Comparison of ENCODE assay signal across 22 cellular contexts in genomic region chr6:156919370-156919769, GRCh38.
"Had no signal": no experiment of that assay in that cellular context is flagged by ENCODE, and none has a peak within 500 bp of the region (broad histone marks: within the 10 kb centered on the region; RNA-seq: fewer than 3 reads in every experiment).

No MANE protein-coding gene starts in this region.

- H3K4me3 Mint-ChIP-seq: activated CD8-positive, alpha-beta T cell treated with anti-CD3 and anti-CD28 coated beads for 36 hours; activated naive CD8-positive, alpha-beta T cell; activated T-cell treated with anti-CD3 and anti-CD28 coated beads, Interleukin-2, amount 50 U/mL, for 4 hours; dendritic cell treated with granulocyte-macrophage colony-stimulating factor and Interleukin-4, amounts not matched to agents 40 ng/mL and 50 ng/mL, for 4 days; effector memory CD8-positive, alpha-beta T cell; T-helper 1 cell treated with Interleukin-12 subunit alpha and Interleukin-12 subunit beta and Interleukin-4 antibody, amounts not matched to agents 30 μg/mL and 1 μg/mL, for 36 hours; WTC11 had no signal

- H3K27ac ChIP-seq: brain microvascular endothelial cell, epithelial cell of prostate, transverse colon, vagina had no signal

- H3K27me3 ChIP-seq: brain microvascular endothelial cell, heart right ventricle, transverse colon, vagina had no signal

- ATAC-seq: activated CD8-positive, alpha-beta T cell treated with anti-CD3 and anti-CD28 coated beads for 36 hours; activated T-cell treated with anti-CD3 and anti-CD28 coated beads, Interleukin-2, amount 50 U/mL, for 4 hours; effector memory CD8-positive, alpha-beta T cell; naive thymus-derived CD8-positive, alpha-beta T cell had no signal

- H3K9me3 ChIP-seq: heart right ventricle, transverse colon, vagina had no signal

- H3K4me3 ChIP-seq: heart right ventricle, transverse colon, vagina had no signal

- H3K27ac Mint-ChIP-seq: activated CD8-positive, alpha-beta T cell treated with anti-CD3 and anti-CD28 coated beads for 36 hours; activated naive CD8-positive, alpha-beta T cell; dendritic cell treated with granulocyte-macrophage colony-stimulating factor and Interleukin-4, amounts not matched to agents 40 ng/mL and 50 ng/mL, for 4 days; T-helper 1 cell treated with Interleukin-12 subunit alpha and Interleukin-12 subunit beta and Interleukin-4 antibody, amounts not matched to agents 30 μg/mL and 1 μg/mL, for 36 hours had no signal

- H3K27me3 Mint-ChIP-seq: activated CD8-positive, alpha-beta T cell treated with anti-CD3 and anti-CD28 coated beads for 36 hours; activated naive CD8-positive, alpha-beta T cell; dendritic cell treated with granulocyte-macrophage colony-stimulating factor and Interleukin-4, amounts not matched to agents 40 ng/mL and 50 ng/mL, for 4 days; effector memory CD8-positive, alpha-beta T cell; naive thymus-derived CD8-positive, alpha-beta T cell had no signal

- H3K36me3 ChIP-seq: brain microvascular endothelial cell, heart right ventricle, transverse colon, vagina had no signal

- H3K9me3 Mint-ChIP-seq: activated CD8-positive, alpha-beta T cell treated with anti-CD3 and anti-CD28 coated beads for 36 hours; activated T-cell treated with anti-CD3 and anti-CD28 coated beads, Interleukin-2, amount 50 U/mL, for 4 hours; dendritic cell treated with granulocyte-macrophage colony-stimulating factor and Interleukin-4, amounts not matched to agents 40 ng/mL and 50 ng/mL, for 4 days; effector memory CD8-positive, alpha-beta T cell; naive thymus-derived CD8-positive, alpha-beta T cell; T-helper 1 cell treated with Interleukin-12 subunit alpha and Interleukin-12 subunit beta and Interleukin-4 antibody, amounts not matched to agents 30 μg/mL and 1 μg/mL, for 36 hours had no signal

- DNase-seq: activated CD4-positive, alpha-beta T cell treated with anti-CD3 and anti-CD28 coated beads for 4 hours; activated CD8-positive, alpha-beta T cell treated with anti-CD3 and anti-CD28 coated beads for 36 hours; activated effector memory CD4-positive, alpha-beta T cell treated with Interleukin-2 at 50 U/mL for 16 hours; activated T-cell treated with anti-CD3 and anti-CD28 coated beads, Interleukin-2, amount 50 U/mL, for 4 hours; brain microvascular endothelial cell; cerebellar nuclear complex; effector memory CD8-positive, alpha-beta T cell; heart right ventricle; left cardiac atrium; naive thymus-derived CD8-positive, alpha-beta T cell; stimulated activated CD4-positive, alpha-beta T cell treated with anti-CD3 and anti-CD28 coated beads, Interleukin-15, amount 100 ng/mL, for 24 hours; stimulated activated CD4-positive, alpha-beta T cell treated with anti-CD3 and anti-CD28 coated beads, Interleukin-4, amount 100 ng/mL, for 4 hours; stimulated activated CD8-positive, alpha-beta memory T cell treated with anti-CD3 and anti-CD28 coated beads, Interleukin-4, amount 100 ng/mL, for 48 hours; stimulated activated naive CD4-positive, alpha-beta T cell treated with Interleukin-2 at 50 U/mL for 16 hours; substantia nigra; transverse colon had no signal
